In the genomic region with DNA sequence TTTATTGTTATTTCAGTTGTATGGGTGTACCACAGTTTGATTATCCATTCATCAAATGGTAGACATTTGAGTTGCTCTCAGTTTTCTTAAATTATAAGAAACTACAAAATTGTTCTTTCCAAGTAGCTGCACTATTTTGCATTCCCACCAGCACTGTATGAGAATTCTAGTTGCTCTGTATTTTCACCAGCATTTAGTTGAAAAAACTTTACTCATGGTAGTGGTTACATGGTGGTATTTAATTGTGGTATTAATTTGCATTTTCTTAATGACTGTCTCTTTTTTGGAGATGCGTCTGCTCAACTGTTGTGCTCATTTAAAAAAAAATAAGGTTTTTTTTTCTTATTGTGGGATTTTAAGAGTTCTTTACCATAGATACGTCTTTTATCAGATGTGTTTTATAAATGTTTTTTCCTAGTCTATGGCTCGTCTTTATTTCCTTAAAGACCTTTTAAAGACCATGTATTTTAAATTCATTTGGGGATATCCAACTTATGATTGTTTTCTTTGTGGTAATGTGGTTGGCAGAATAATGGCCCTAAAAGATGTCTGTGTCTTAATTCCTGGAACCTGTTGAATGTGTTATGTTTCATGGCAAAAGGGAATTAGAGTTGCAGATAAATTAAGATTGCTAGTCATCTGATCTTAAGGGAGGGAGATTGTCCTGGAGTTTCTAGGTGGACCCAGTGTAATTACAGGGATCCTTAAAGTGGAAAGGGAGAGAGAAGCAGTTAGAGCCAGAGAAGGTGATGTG, we compare ENCODE assay signal across 1 cellular context.
TF ChIP-seq lines count a peak whose summit lies in the region.

No MANE protein-coding gene starts in this region.

TF ChIP-seq in HepG2, 621 proteins besides CTCF, POLR2A, EP300 and RAD21:
- TF ChIP-seq ZBTB33 (CRISPR knock-in tag; IDR thresholded peaks at IDR 0.05), result no peak
